ENCODE assay signal across 1 cellular context in genomic region chr3:129278970-129279906, GRCh38.
A peak's percentile ranks its signal among the peaks of the same experiment; 100 is the strongest.
TF ChIP-seq lines count a peak whose summit lies in the region.

No MANE protein-coding gene starts in this region.

TF ChIP-seq in HEK293, 187 proteins besides CTCF, POLR2A, EP300 and RAD21 (continued from another document):
- TF ChIP-seq, protein P1, sequence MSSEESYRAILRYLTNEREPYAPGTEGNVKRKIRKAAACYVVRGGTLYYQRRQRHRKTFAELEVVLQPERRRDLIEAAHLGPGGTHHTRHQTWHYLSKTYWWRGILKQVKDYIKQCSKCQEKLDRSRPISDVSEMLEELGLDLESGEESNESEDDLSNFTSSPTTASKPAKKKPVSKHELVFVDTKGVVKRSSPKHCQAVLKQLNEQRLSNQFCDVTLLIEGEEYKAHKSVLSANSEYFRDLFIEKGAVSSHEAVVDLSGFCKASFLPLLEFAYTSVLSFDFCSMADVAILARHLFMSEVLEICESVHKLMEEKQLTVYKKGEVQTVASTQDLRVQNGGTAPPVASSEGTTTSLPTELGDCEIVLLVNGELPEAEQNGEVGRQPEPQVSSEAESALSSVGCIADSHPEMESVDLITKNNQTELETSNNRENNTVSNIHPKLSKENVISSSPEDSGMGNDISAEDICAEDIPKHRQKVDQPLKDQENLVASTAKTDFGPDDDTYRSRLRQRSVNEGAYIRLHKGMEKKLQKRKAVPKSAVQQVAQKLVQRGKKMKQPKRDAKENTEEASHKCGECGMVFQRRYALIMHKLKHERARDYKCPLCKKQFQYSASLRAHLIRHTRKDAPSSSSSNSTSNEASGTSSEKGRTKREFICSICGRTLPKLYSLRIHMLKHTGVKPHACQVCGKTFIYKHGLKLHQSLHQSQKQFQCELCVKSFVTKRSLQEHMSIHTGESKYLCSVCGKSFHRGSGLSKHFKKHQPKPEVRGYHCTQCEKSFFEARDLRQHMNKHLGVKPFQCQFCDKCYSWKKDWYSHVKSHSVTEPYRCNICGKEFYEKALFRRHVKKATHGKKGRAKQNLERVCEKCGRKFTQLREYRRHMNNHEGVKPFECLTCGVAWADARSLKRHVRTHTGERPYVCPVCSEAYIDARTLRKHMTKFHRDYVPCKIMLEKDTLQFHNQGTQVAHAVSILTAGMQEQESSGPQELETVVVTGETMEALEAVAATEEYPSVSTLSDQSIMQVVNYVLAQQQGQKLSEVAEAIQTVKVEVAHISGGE (tag by site-specific recombination; conservative IDR thresholded peaks at IDR 0.05; ENCODE audit: low read depth), result peak; percentile 60; the same call in 1 of the 2 replicates
- TF ChIP-seq SCRT1 (tag by site-specific recombination; IDR thresholded peaks at IDR 0.05; ENCODE audit: borderline replicate concordance) (no peak), TRIM28 (IDR thresholded peaks at IDR 0.05; ENCODE audit: borderline replicate concordance, low read length) (no peak), ZNF701 (tag by site-specific recombination; IDR thresholded peaks at IDR 0.05) (no peak), KLF10 (tag by site-specific recombination; IDR thresholded peaks at IDR 0.05) (no peak), ZNF23 (tag by site-specific recombination; IDR thresholded peaks at IDR 0.05; ENCODE audit: borderline replicate concordance) (no peak), ZNF391 (tag by site-specific recombination; IDR thresholded peaks at IDR 0.05; ENCODE audit: borderline replicate concordance, low read depth) (no peak), ZNF248 (tag by site-specific recombination; IDR thresholded peaks at IDR 0.05) (no peak), OVOL3 (tag by site-specific recombination; IDR thresholded peaks at IDR 0.05) (no peak), OSR2 (tag by site-specific recombination; IDR thresholded peaks at IDR 0.05) (no peak), MYNN (tag by site-specific recombination; IDR thresholded peaks at IDR 0.05; ENCODE audit: borderline replicate concordance) (no peak), ZSCAN4 (tag by site-specific recombination; IDR thresholded peaks at IDR 0.05) (no peak), ZNF26 (tag by site-specific recombination; IDR thresholded peaks at IDR 0.05) (no peak), ZNF350 (tag by site-specific recombination; IDR thresholded peaks at IDR 0.05) (no peak), HOXA7 (CRISPR knock-in tag; IDR thresholded peaks at IDR 0.05; ENCODE audit: borderline replicate concordance) (no peak), SP2 (tag by site-specific recombination; IDR thresholded peaks at IDR 0.05) (peak; percentile 68), EGR2 (tag by site-specific recombination; IDR thresholded peaks at IDR 0.05; ENCODE audit: low read depth) (0 out of 2 replicates have a peak, but pooled peaks have one; percentile 9), GLI2 (tag by site-specific recombination; IDR thresholded peaks at IDR 0.05; ENCODE audit: borderline replicate concordance, low read depth) (no peak), ZNF174 (tag by site-specific recombination; IDR thresholded peaks at IDR 0.05) (no peak), ZFP37 (tag by site-specific recombination; IDR thresholded peaks at IDR 0.05) (no peak), ZBTB20 (tag by site-specific recombination; IDR thresholded peaks at IDR 0.05) (peak; percentile 30; the same call in 1 of the 2 replicates), TCF7L2 (IDR thresholded peaks at IDR 0.05; ENCODE audit: borderline replicate concordance, low read depth, low read length) (no peak), ZSCAN5A (tag by site-specific recombination; IDR thresholded peaks at IDR 0.05) (0 out of 2 replicates have a peak, but pooled peaks have one; percentile 5), BCL11A (tag by site-specific recombination; IDR thresholded peaks at IDR 0.05; ENCODE audit: low read depth) (no peak), ZBTB8A (tag by site-specific recombination; IDR thresholded peaks at IDR 0.05) (peak; percentile 30), ZNF157 (tag by site-specific recombination; IDR thresholded peaks at IDR 0.05) (no peak)
- TF ChIP-seq, protein P2, sequence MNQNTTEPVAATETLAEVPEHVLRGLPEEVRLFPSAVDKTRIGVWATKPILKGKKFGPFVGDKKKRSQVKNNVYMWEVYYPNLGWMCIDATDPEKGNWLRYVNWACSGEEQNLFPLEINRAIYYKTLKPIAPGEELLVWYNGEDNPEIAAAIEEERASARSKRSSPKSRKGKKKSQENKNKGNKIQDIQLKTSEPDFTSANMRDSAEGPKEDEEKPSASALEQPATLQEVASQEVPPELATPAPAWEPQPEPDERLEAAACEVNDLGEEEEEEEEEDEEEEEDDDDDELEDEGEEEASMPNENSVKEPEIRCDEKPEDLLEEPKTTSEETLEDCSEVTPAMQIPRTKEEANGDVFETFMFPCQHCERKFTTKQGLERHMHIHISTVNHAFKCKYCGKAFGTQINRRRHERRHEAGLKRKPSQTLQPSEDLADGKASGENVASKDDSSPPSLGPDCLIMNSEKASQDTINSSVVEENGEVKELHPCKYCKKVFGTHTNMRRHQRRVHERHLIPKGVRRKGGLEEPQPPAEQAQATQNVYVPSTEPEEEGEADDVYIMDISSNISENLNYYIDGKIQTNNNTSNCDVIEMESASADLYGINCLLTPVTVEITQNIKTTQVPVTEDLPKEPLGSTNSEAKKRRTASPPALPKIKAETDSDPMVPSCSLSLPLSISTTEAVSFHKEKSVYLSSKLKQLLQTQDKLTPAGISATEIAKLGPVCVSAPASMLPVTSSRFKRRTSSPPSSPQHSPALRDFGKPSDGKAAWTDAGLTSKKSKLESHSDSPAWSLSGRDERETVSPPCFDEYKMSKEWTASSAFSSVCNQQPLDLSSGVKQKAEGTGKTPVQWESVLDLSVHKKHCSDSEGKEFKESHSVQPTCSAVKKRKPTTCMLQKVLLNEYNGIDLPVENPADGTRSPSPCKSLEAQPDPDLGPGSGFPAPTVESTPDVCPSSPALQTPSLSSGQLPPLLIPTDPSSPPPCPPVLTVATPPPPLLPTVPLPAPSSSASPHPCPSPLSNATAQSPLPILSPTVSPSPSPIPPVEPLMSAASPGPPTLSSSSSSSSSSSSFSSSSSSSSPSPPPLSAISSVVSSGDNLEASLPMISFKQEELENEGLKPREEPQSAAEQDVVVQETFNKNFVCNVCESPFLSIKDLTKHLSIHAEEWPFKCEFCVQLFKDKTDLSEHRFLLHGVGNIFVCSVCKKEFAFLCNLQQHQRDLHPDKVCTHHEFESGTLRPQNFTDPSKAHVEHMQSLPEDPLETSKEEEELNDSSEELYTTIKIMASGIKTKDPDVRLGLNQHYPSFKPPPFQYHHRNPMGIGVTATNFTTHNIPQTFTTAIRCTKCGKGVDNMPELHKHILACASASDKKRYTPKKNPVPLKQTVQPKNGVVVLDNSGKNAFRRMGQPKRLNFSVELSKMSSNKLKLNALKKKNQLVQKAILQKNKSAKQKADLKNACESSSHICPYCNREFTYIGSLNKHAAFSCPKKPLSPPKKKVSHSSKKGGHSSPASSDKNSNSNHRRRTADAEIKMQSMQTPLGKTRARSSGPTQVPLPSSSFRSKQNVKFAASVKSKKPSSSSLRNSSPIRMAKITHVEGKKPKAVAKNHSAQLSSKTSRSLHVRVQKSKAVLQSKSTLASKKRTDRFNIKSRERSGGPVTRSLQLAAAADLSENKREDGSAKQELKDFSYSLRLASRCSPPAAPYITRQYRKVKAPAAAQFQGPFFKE (tag by site-specific recombination; IDR thresholded peaks at IDR 0.05; ENCODE audit: borderline replicate concordance), result no peak
- TF ChIP-seq, protein P3, sequence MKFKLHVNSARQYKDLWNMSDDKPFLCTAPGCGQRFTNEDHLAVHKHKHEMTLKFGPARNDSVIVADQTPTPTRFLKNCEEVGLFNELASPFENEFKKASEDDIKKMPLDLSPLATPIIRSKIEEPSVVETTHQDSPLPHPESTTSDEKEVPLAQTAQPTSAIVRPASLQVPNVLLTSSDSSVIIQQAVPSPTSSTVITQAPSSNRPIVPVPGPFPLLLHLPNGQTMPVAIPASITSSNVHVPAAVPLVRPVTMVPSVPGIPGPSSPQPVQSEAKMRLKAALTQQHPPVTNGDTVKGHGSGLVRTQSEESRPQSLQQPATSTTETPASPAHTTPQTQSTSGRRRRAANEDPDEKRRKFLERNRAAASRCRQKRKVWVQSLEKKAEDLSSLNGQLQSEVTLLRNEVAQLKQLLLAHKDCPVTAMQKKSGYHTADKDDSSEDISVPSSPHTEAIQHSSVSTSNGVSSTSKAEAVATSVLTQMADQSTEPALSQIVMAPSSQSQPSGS (tag by site-specific recombination; IDR thresholded peaks at IDR 0.05; ENCODE audit: low read depth), result no peak
